1 cellular context compared by ENCODE assay signal in genomic region chr2:202721621-202722020, GRCh38.
TF ChIP-seq lines count a peak whose summit lies in the region.

No MANE protein-coding gene starts in this region.

TF ChIP-seq in GM23338, 12 proteins besides CTCF, POLR2A, EP300 and RAD21 (continued from another document):
- TF ChIP-seq REST (IDR thresholded peaks at IDR 0.05; ENCODE audit: unreplicated experiment) (no peak), POLR2AphosphoS5 (IDR thresholded peaks at IDR 0.05; ENCODE audit: low read depth) (no peak), EZH2 (IDR thresholded peaks at IDR 0.05; ENCODE audit: low read depth, unreplicated experiment) (no peak), ZNF331 (CRISPR knock-in tag; IDR thresholded peaks at IDR 0.05; ENCODE audit: low read depth) (no peak), NANOG (IDR thresholded peaks at IDR 0.05; ENCODE audit: borderline replicate concordance) (no peak), ZNF114 (CRISPR knock-in tag; IDR thresholded peaks at IDR 0.05) (no peak), ETS1 (IDR thresholded peaks at IDR 0.05) (no peak), STAT1 (IDR thresholded peaks at IDR 0.05; ENCODE audit: unreplicated experiment) (no peak), ZNF462 (CRISPR knock-in tag; IDR thresholded peaks at IDR 0.05) (no peak), JUNB (IDR thresholded peaks at IDR 0.05; ENCODE audit: unreplicated experiment) (no peak), EZH2phosphoT487 (IDR thresholded peaks at IDR 0.05; ENCODE audit: unreplicated experiment) (no peak)
TF ChIP-seq in GM23338: peak in this region for 0.
